ENCODE assay signal across 19 cellular contexts in genomic region chr5:109045710-109046109, GRCh38.
"Had no signal": no experiment of that assay in that cellular context is flagged by ENCODE, and none has a peak within 500 bp of the region (broad histone marks: within the 10 kb centered on the region; RNA-seq: fewer than 3 reads in every experiment).

No MANE protein-coding gene starts in this region.

- H3K27ac ChIP-seq: lower lobe of right lung, sigmoid colon, tibial artery had no signal

- H3K36me3 ChIP-seq: lower lobe of right lung had no signal

- H3K4me1 ChIP-seq: lower lobe of right lung, sigmoid colon had no signal

- H3K4me3 ChIP-seq: lower lobe of right lung, sigmoid colon, tibial artery had no signal

- DNase-seq: activated B cell treated with CpG ODN at 0.5 μM for 24 hours; activated CD4-positive, alpha-beta T cell treated with anti-CD3 and anti-CD28 coated beads for 36 hours; activated CD4-positive, alpha-beta T cell treated with anti-CD3 and anti-CD28 coated beads, Interleukin-2, amount 50 U/mL, for 4 hours; activated naive CD4-positive, alpha-beta T cell treated with anti-CD3 and anti-CD28 coated beads for 36 hours; activated naive CD8-positive, alpha-beta T cell treated with anti-CD3 and anti-CD28 coated beads, Interleukin-2, amount 10 ng/mL, durations not matched to agents 7 days and 5 days; activated T-cell treated with anti-CD3 and anti-CD28 coated beads, Interleukin-2, amount 50 U/mL, for 48 hours; central memory CD4-positive, alpha-beta T cell; effector memory CD4-positive, alpha-beta T cell; kidney; lower lobe of right lung; naive thymus-derived CD4-positive, alpha-beta T cell; occipital lobe; posterior cingulate gyrus; sigmoid colon; stimulated activated CD4-positive, alpha-beta T cell treated with anti-CD3 and anti-CD28 coated beads, Interleukin-2, amount 100 ng/mL, for 48 hours; stimulated activated naive CD4-positive, alpha-beta T cell; substantia nigra; T1000; tibial artery had no signal

- H3K27me3 ChIP-seq: sigmoid colon, tibial artery had no signal

- H3K9me3 ChIP-seq: lower lobe of right lung, sigmoid colon, tibial artery had no signal
